ENCODE assay signal across 8 cellular contexts in the genomic region with DNA sequence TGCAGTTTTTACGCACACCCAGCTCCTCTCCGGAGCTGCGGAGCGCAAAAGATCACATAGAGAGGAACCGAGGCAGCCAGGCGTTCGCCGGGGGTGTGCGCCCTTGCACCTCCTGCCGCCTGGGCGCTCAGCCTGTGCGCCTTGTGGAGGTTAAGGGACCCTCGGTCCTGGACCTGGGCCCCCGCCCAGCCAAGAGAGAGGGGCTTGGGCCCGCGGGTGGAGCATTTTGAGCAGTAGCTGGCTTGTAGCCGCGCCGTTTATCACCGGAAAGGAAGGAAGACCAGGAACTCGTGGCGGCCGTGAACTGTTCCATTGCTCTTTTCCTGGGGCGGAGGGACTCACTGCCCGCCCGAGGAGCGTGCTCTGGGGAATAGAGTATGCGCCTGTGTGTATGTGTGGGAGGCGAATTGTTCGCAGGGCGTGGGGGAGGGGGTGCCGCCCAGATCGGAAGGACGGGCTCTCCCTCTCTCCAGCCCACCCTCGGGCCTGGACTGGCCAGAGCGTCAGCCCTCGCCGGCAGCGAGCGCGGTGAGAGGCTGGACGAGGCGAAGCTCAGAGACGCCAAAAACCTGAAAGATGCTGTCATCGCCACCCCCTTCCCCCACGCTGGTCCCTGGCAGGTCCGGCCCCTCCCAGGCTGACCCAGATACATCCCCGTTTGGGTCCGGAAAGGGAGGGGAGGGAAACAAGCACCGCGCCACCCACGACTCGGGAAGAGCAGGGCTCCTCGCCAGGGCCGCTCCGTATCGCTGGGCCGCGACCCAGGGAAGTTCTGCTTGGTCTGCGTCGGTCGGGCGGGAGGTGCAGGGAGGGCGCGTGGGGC. TPM values are rescaled to one million over a fixed set of nuclear protein-coding genes. Genes with fewer than 3 reads are reported as not detected.
DNase-seq lines count a peak whose midpoint lies in the region; ATAC-seq, FAIRE-seq and TF ChIP-seq lines count a peak whose summit lies in the region.

No MANE protein-coding gene starts in this region.

- H3K4me2 ChIP-seq in PC-3 (ENCODE audit: low read length) = peak overlapping the region; percentile 85

- no peak overlapping the region for H3K9ac ChIP-seq in PC-3 (ENCODE audit: low read length)

- H3F3A ChIP-seq in PC-3 (ENCODE audit: low read length, unreplicated experiment) = no peaks in the 10 kb centered on the region

- no peaks in the 10 kb centered on the region for H3K79me2 ChIP-seq in PC-3 (ENCODE audit: low read length)

- no TSS peak for BruUV-seq in PC-3 (replicated peaks; lab: Mats Ljungman, UMichigan)

- FAIRE-seq in GM12891 (lab: Jason Lieb, UNC) = no peak

- DNase-seq in DMS53 (lab: John Stamatoyannopoulos, UW) (peak; percentile 77), PC-3 (peak; percentile 4), fibroblast of villous mesenchyme (ENCODE audit: low read depth) (peak; percentile 88), omental fat pad (ENCODE audit: low spot score) (no peak), GM12891 (ENCODE audit: insufficient read length, low spot score) (no peak)
- no peak for DNase-seq in stimulated activated CD4-positive, alpha-beta T cell treated with anti-CD3 and anti-CD28 coated beads, Interleukin-4, amount 100 ng/mL, for 24 hours

- H3K36me3 ChIP-seq in PC-3 (ENCODE audit: low read depth, low read length) = no peaks in the 10 kb centered on the region

- H3K4me3 ChIP-seq in PC-3 (ENCODE audit: low read length) = peak overlapping the region; percentile 58
- peak overlapping the region; percentile 69 for H3K4me3 ChIP-seq in fibroblast of villous mesenchyme (ENCODE audit: low read depth, low read length)

- TF ChIP-seq POLR2A in GM12891 (IDR thresholded peaks at IDR 0.05; ENCODE audit: low read depth, low read length) = no peak

- H2AFZ ChIP-seq in PC-3 (ENCODE audit: low read length) = peak overlapping the region; percentile 84

- no peak for TF ChIP-seq CTCF in PC-3 (conservative IDR thresholded peaks at IDR 0.05; ENCODE audit: low read depth, low read length)
- no peak for TF ChIP-seq CTCF in fibroblast of villous mesenchyme (IDR thresholded peaks at IDR 0.05; ENCODE audit: insufficient read depth, low read depth, low read length)
- no peak for TF ChIP-seq CTCF in omental fat pad (IDR thresholded peaks at IDR 0.05)

- POLR2A ChIA-PET in PC-3 (lab: Charles Lee; ENCODE audit: unreplicated experiment) = no interaction called here

- no peaks in the 10 kb centered on the region for H3K9me2 ChIP-seq in PC-3 (replicated peaks; ENCODE audit: low read length)

- H3K27ac ChIP-seq in PC-3 (ENCODE audit: low read length) = no peak overlapping the region

- CTCF ChIA-PET in PC-3 (lab: Charles Lee) = no interaction called here

- intact Hi-C loops in PC-3 (cut with micrococcal nuclease) = no loop called here

- peak; percentile 77 for ATAC-seq in PC-3
- ATAC-seq in omental fat pad (ENCODE audit: low FRiP score) = peak; percentile 89
- ATAC-seq in HG03457 (IDR thresholded peaks at IDR 0.05; ENCODE audit: unreplicated experiment) = no peak
- ATAC-seq in HG02571 (IDR thresholded peaks at IDR 0.05; ENCODE audit: unreplicated experiment) = no peak

- no peaks in the 10 kb centered on the region for H3K9me3 ChIP-seq in PC-3 (ENCODE audit: low read length)

- H3K4me1 ChIP-seq in PC-3 (ENCODE audit: insufficient read depth, low read length) = 0 out of 2 replicates have a peak, but pooled peaks cover 3% of the 10 kb centered on the region

- H4K20me1 ChIP-seq in PC-3 (ENCODE audit: low read length) = no peaks in the 10 kb centered on the region

- peaks cover 40% of the 10 kb centered on the region; the same call in 1 of the 2 replicates for H3K27me3 ChIP-seq in PC-3 (ENCODE audit: low read length)

TF ChIP-seq in GM12891, 5 proteins besides CTCF, POLR2A, EP300 and RAD21:
- TF ChIP-seq POU2F2 (IDR thresholded peaks at IDR 0.05; ENCODE audit: low read depth, low read length) (no peak), PAX5 (IDR thresholded peaks at IDR 0.05; ENCODE audit: insufficient read depth, low read length, severe bottlenecking) (no peak), POLR2AphosphoS5 (IDR thresholded peaks at IDR 0.05; ENCODE audit: low read depth, low read length) (no peak), SPI1 (IDR thresholded peaks at IDR 0.05; ENCODE audit: low read depth, low read length) (no peak), TAF1 (IDR thresholded peaks at IDR 0.05; ENCODE audit: low read depth, low read length) (no peak)
TF ChIP-seq in GM12891: peak in this region for 0.

RNA-seq across cellular contexts. Expression of a gene that starts 1.2 kb away (rescaled TPM):
- total RNA-seq in PC-3 (2014; rRNA removed) = not detected in 2 replicates
- total RNA-seq in fibroblast of villous mesenchyme = 56.1 and 140 TPM in 2 replicates
- under 1 TPM; 0.48 to 0.95 (median 0.64) TPM for total RNA-seq in omental fat pad
- 0.04 TPM for polyA plus RNA-seq in GM12891 (2012; ENCODE audit: low read depth, missing spikeins)

Comparison
In these comparisons a context has a peak if more than half of its experiments do, and no peak if none do; other contexts are left out.
1. DNase-seq: peak in DMS53 (single experiment), PC-3 (single experiment) and fibroblast of villous mesenchyme (single experiment); none in omental fat pad (single experiment), stimulated activated CD4-positive, alpha-beta T cell treated with anti-CD3 and anti-CD28 coated beads, Interleukin-4, amount 100 ng/mL, for 24 hours (single experiment) and GM12891 (single experiment).
2. ATAC-seq: peak in PC-3 (single experiment) and omental fat pad (single experiment); none in HG03457 (single experiment) and HG02571 (single experiment).
3. RNA of a gene that starts 1.2 kb away (total RNA-seq): 56.1 to 140 TPM in fibroblast of villous mesenchyme; 0.48 to 0.95 TPM in omental fat pad and not detected in PC-3; every median in the first group is over 10 times any median in the second.